ENCODE assay signal across 1 cellular context in genomic region chr17:70795620-70796019, GRCh38.
TF ChIP-seq lines count a peak whose summit lies in the region.

No MANE protein-coding gene starts in this region.

TF ChIP-seq in HepG2, 621 proteins besides CTCF, POLR2A, EP300 and RAD21 (continued from another document):
- no peak for TF ChIP-seq REST (IDR thresholded peaks at IDR 0.05; ENCODE audit: borderline replicate concordance in 1 of 2, low read depth in 1 of 2, low read length in 2 of 2)
- peak; percentile 73 for TF ChIP-seq MAFF (IDR thresholded peaks at IDR 0.05; ENCODE audit: low read depth, low read length)
- TF ChIP-seq MAFK (conservative IDR thresholded peaks at IDR 0.05 in 1 of 2, IDR thresholded peaks at IDR 0.05 in 1 of 2; ENCODE audit: low read length in 2 of 2), result peak; percentile 77 to 81
- TF ChIP-seq ZNF318 (CRISPR knock-in tag; IDR thresholded peaks at IDR 0.05), result no peak
